ENCODE assay signal across 9 cellular contexts in genomic region chr1:156496211-156496761, GRCh38. TPM values are rescaled to one million over a fixed set of nuclear protein-coding genes. Genes with fewer than 3 reads are reported as not detected.
A peak's percentile ranks its signal among the peaks of the same experiment; 100 is the strongest.
DNase-seq lines count a peak whose midpoint lies in the region; ATAC-seq and TF ChIP-seq lines count a peak whose summit lies in the region.
"Had no signal": no experiment of that assay in that cellular context is flagged by ENCODE, and none has a peak within 500 bp of the region (broad histone marks: within the 10 kb centered on the region; RNA-seq: fewer than 3 reads in every experiment).

No MANE protein-coding gene starts in this region.

- peak overlapping the region; percentile 97 for H3K27ac Mint-ChIP-seq in MCF 10A (ENCODE audit: low read depth, unreplicated experiment)

- H3K79me2 ChIP-seq in mammary epithelial cell (ENCODE audit: insufficient read depth, low read length) (peaks cover 93% of the 10 kb centered on the region), PC-3 (ENCODE audit: low read length) (peaks cover 92% of the 10 kb centered on the region)

- H3K9ac ChIP-seq in mammary epithelial cell (ENCODE audit: insufficient read depth, low read length) (no peak overlapping the region), PC-3 (ENCODE audit: low read length) (no peak overlapping the region)

- TF ChIP-seq POLR2A in upper lobe of left lung (IDR thresholded peaks at IDR 0.05): no peak

- H3K9me2 ChIP-seq in PC-3 (replicated peaks; ENCODE audit: low read length): no peaks in the 10 kb centered on the region

- DNase-seq in MCF 10A (ENCODE audit: unreplicated experiment): no peak
- DNase-seq in mammary epithelial cell: no peak
- DNase-seq in activated T-cell treated with anti-CD3 and anti-CD28 coated beads, Interleukin-2, amount 50 U/mL, for 48 hours: peak; percentile 54 to 61
- DNase-seq in lower lobe of right lung: no peak
- no peak for DNase-seq in upper lobe of left lung
- DNase-seq in H7: no peak
- DNase-seq in DMS79 (lab: John Stamatoyannopoulos, UW): no peak
- no peak for DNase-seq in PC-3
- DNase-seq: SHP77 had no signal

- H4K20me1 ChIP-seq in mammary epithelial cell (ENCODE audit: insufficient read depth, low read length) (no peaks in the 10 kb centered on the region), PC-3 (ENCODE audit: low read length) (peaks cover 57% of the 10 kb centered on the region)

- TF ChIP-seq CTCF in MCF 10A (IDR thresholded peaks at IDR 0.05; ENCODE audit: unreplicated experiment) (no peak), mammary epithelial cell (conservative IDR thresholded peaks at IDR 0.05 in 1 of 2, IDR thresholded peaks at IDR 0.05 in 1 of 2; ENCODE audit: extremely low read depth in 1 of 2, insufficient read depth in 1 of 2, low read depth in 1 of 2, low read length in 2 of 2) (no peak), lower lobe of right lung (IDR thresholded peaks at IDR 0.05) (no peak), upper lobe of left lung (IDR thresholded peaks at IDR 0.05) (no peak), PC-3 (conservative IDR thresholded peaks at IDR 0.05; ENCODE audit: low read depth, low read length) (no peak)

- 82% methylated on average over 10 of the region's 10 CpGs for WGBS in mammary epithelial cell (ENCODE audit: low coverage, missing lambda C conversion rate)
- 48 to 54% methylated on average over 10 of the region's 10 CpGs for WGBS in upper lobe of left lung, 2 donors

- no peaks in the 10 kb centered on the region for H3K9me3 Mint-ChIP-seq in MCF 10A (ENCODE audit: unreplicated experiment)

- intact Hi-C loops in MCF 10A (cut with micrococcal nuclease) (no loop called here), mammary epithelial cell (cut with micrococcal nuclease) (no loop called here), lower lobe of right lung (cut with DNase I) (no loop called here), PC-3 (cut with micrococcal nuclease) (no loop called here)

- peak overlapping the region; percentile 85 for H3K4me3 Mint-ChIP-seq in MCF 10A (ENCODE audit: unreplicated experiment)

- no peak overlapping the region for H3K27ac ChIP-seq in mammary epithelial cell (ENCODE audit: insufficient read depth, low read depth, low read length)
- H3K27ac ChIP-seq in lower lobe of right lung: peak overlapping the region; percentile 8
- peak overlapping the region in 3 of 4 donors; percentile 64 to 100 (median 100) for H3K27ac ChIP-seq in upper lobe of left lung
- H3K27ac ChIP-seq in PC-3 (ENCODE audit: low read length): no peak overlapping the region

- dilution Hi-C loops in mammary epithelial cell (cut with HindIII; ENCODE audit: low sequenced_read_pairs): no loop called here

- no peaks in the 10 kb centered on the region for H3K36me3 ChIP-seq in mammary epithelial cell (ENCODE audit: insufficient read depth, low read length)
- peaks cover 13% of the 10 kb centered on the region for H3K36me3 ChIP-seq in lower lobe of right lung
- peaks cover 0 to 2% (median 0%) of the 10 kb centered on the region in 4 donors for H3K36me3 ChIP-seq in upper lobe of left lung
- H3K36me3 ChIP-seq in H7 (replicated peaks; ENCODE audit: control insufficient read depth, insufficient read depth, low read length): no peaks in the 10 kb centered on the region
- H3K36me3 ChIP-seq in PC-3 (ENCODE audit: low read depth, low read length): 0 out of 2 replicates have a peak, but pooled peaks cover 8% of the 10 kb centered on the region

- H3K9me3 ChIP-seq in mammary epithelial cell (replicated peaks; ENCODE audit: insufficient read depth, low read length) (no peaks in the 10 kb centered on the region), lower lobe of right lung (no peaks in the 10 kb centered on the region), upper lobe of left lung (no peaks in the 10 kb centered on the region), PC-3 (ENCODE audit: low read length) (no peaks in the 10 kb centered on the region)

- H2AFZ ChIP-seq in mammary epithelial cell (ENCODE audit: low read depth, low read length): no peak overlapping the region
- no peak overlapping the region for H2AFZ ChIP-seq in PC-3 (ENCODE audit: low read length)

- peaks cover 36% of the 10 kb centered on the region for H3K36me3 Mint-ChIP-seq in MCF 10A (ENCODE audit: insufficient read depth, unreplicated experiment)

- POLR2A ChIA-PET in MCF 10A (lab: Yijun Ruan, JAX): interaction anchor here (0.6 to 11.2 kb wide), 5 partner anchors 8 to 106 kb away, joined by 3 to 549 read pairs (median 3); no protein-coding TSS in a partner anchor
- POLR2A ChIA-PET in PC-3 (lab: Charles Lee; ENCODE audit: unreplicated experiment): no interaction called here

- in situ Hi-C loops in mammary epithelial cell (cut with MboI; ENCODE audit: low sequenced_read_pairs in 2 of 2): no loop called here

- no TSS peak for BruUV-seq in MCF 10A (replicated peaks; lab: Mats Ljungman, UMichigan)
- no TSS peak for BruUV-seq in mammary epithelial cell (replicated peaks; lab: Mats Ljungman, UMichigan)
- BruUV-seq in PC-3 (replicated peaks; lab: Mats Ljungman, UMichigan): no TSS peak

- H3K27me3 Mint-ChIP-seq in MCF 10A (ENCODE audit: insufficient read depth, unreplicated experiment): no peaks in the 10 kb centered on the region

- H3K4me3 ChIP-seq in mammary epithelial cell (replicated peaks in 1 of 3; ENCODE audit: insufficient read depth in 1 of 3, low read depth in 2 of 3, low read length in 3 of 3) (no peak overlapping the region), lower lobe of right lung (peak overlapping the region; percentile 88), upper lobe of left lung (peak overlapping the region in 2 of 4 donors; percentile 10 to 73), H7 (ENCODE audit: insufficient read depth, low read depth, low read length) (no peak overlapping the region), PC-3 (ENCODE audit: low read length) (no peak overlapping the region)

- H3K4me2 ChIP-seq in mammary epithelial cell (ENCODE audit: insufficient read depth, low read depth, low read length) (no peak overlapping the region), PC-3 (ENCODE audit: low read length) (no peak overlapping the region)

- peaks cover 69% of the 10 kb centered on the region for H3K4me1 Mint-ChIP-seq in MCF 10A (ENCODE audit: insufficient read depth, unreplicated experiment)

- peaks cover 23% of the 10 kb centered on the region for H3K4me1 ChIP-seq in mammary epithelial cell (ENCODE audit: insufficient read depth, low read length)
- peaks cover 80% of the 10 kb centered on the region for H3K4me1 ChIP-seq in lower lobe of right lung
- H3K4me1 ChIP-seq in upper lobe of left lung: peaks cover 76 to 81% (median 80%) of the 10 kb centered on the region in 4 donors
- peaks cover 29% of the 10 kb centered on the region for H3K4me1 ChIP-seq in PC-3 (ENCODE audit: insufficient read depth, low read length)

- ATAC-seq in lower lobe of right lung (no peak), upper lobe of left lung (ENCODE audit: low FRiP score in 2 of 2) (no peak), PC-3 (no peak)

- no peaks in the 10 kb centered on the region for H3F3A ChIP-seq in PC-3 (ENCODE audit: low read length, unreplicated experiment)

- CTCF ChIA-PET in MCF 10A (lab: Yijun Ruan, JAX): interaction anchor here (0.6 to 8.3 kb wide), 7 partner anchors 14 to 112 kb away, joined by 3 to 83 read pairs (median 4); no protein-coding TSS in a partner anchor
- CTCF ChIA-PET in mammary epithelial cell (lab: Charles Lee; ENCODE audit: low non-redundant PET): no interaction called here
- CTCF ChIA-PET in PC-3 (lab: Charles Lee): interaction anchor here (0.6 kb wide), 1 partner anchor 1950 kb away, joined by 3 read pairs; no protein-coding TSS in a partner anchor

- H3K27me3 ChIP-seq in mammary epithelial cell (ENCODE audit: insufficient read depth, low read length) (no peaks in the 10 kb centered on the region), lower lobe of right lung (ENCODE audit: low read depth) (no peaks in the 10 kb centered on the region), upper lobe of left lung (no peaks in the 10 kb centered on the region), H7 (ENCODE audit: control insufficient read depth, insufficient read depth, low read length) (no peaks in the 10 kb centered on the region), PC-3 (ENCODE audit: low read length) (no peaks in the 10 kb centered on the region)

- TF ChIP-seq EP300 in upper lobe of left lung (IDR thresholded peaks at IDR 0.05): no peak

RNA-seq across cellular contexts. Expression of gene MEF2D, which starts 4.3 kb away (rescaled TPM):
- total RNA-seq in MCF 10A (2022): 113 and 131 TPM in 2 replicates
- 10 to 100 TPM in 1 of 2 donors, 1 to 10 TPM in 1; 9.2 to 34.3 TPM for total RNA-seq in mammary epithelial cell
- polyA plus RNA-seq in mammary epithelial cell: 11.4 TPM
- polyA minus RNA-seq in mammary epithelial cell: 9.6 TPM
- 51.0 TPM for total RNA-seq in lower lobe of right lung
- total RNA-seq in upper lobe of left lung: 100 to 1,000 TPM in 2 of 6 donors, 10 to 100 TPM in 4; 42.7 to 146 (median 58.7) TPM
- 14.2 TPM in 2 replicates for total RNA-seq in H7 (2014; rRNA removed; shearing (Covaris generic))
- total RNA-seq in PC-3 (2014; rRNA removed): 17.3 and 27.4 TPM in 2 replicates

Comparison
In these comparisons a context has a peak if more than half of its experiments do, and no peak if none do; other contexts are left out.
1. DNase-seq: peak in activated T-cell treated with anti-CD3 and anti-CD28 coated beads, Interleukin-2, amount 50 U/mL, for 48 hours (2 of 2); none in MCF 10A (single experiment), mammary epithelial cell (single experiment), lower lobe of right lung (single experiment), upper lobe of left lung (0 of 2), H7 (single experiment), DMS79 (single experiment) and PC-3 (single experiment).
2. H3K27ac ChIP-seq: peak in lower lobe of right lung (single experiment) and upper lobe of left lung (3 of 4); none in mammary epithelial cell (single experiment) and PC-3 (single experiment).